Comparison of ENCODE assay signal across 10 cellular contexts in genomic region chr1:101781437-101781836, GRCh38.
DNase-seq lines count a peak whose midpoint lies in the region; ATAC-seq and TF ChIP-seq lines count a peak whose summit lies in the region.
"Had no signal": no experiment of that assay in that cellular context is flagged by ENCODE, and none has a peak within 500 bp of the region (broad histone marks: within the 10 kb centered on the region; RNA-seq: fewer than 3 reads in every experiment).

No MANE protein-coding gene starts in this region.

- no peaks in the 10 kb centered on the region for H3K27me3 ChIP-seq in prostate gland (replicated peaks; ENCODE audit: insufficient read depth)
- H3K27me3 ChIP-seq: ascending aorta had no signal

- TF ChIP-seq CTCF in VCaP (conservative IDR thresholded peaks at IDR 0.05) (no peak), prostate gland (IDR thresholded peaks at IDR 0.05) (no peak)

- H3K36me3 ChIP-seq in prostate gland: no peaks in the 10 kb centered on the region
- H3K36me3 ChIP-seq: ascending aorta had no signal

- TF ChIP-seq POLR2A in prostate gland (IDR thresholded peaks at IDR 0.05): no peak

- no peak overlapping the region for H3K4me3 ChIP-seq in prostate gland
- H3K4me3 ChIP-seq: ascending aorta, K562 had no signal

- intact Hi-C loops in prostate gland (cut with DNase I): no loop called here

- peak; percentile 2 for DNase-seq in HS-5 (ENCODE audit: low read depth)
- DNase-seq in NCI-H345 (lab: John Stamatoyannopoulos, UW): peak; percentile 96
- DNase-seq in prostate gland (ENCODE audit: low spot score): peak; percentile 6
- DNase-seq: activated CD4-positive, alpha-beta T cell treated with anti-CD3 and anti-CD28 coated beads for 4 hours had no signal

- no peak for ATAC-seq in HG03354 (IDR thresholded peaks at IDR 0.05; ENCODE audit: poor library complexity, severe bottlenecking, unreplicated experiment)
- ATAC-seq in HG02970 (IDR thresholded peaks at IDR 0.05; ENCODE audit: low FRiP score, unreplicated experiment): no peak
- no peak for ATAC-seq in HG02759 (IDR thresholded peaks at IDR 0.05; ENCODE audit: unreplicated experiment)
- ATAC-seq: K562 had no signal

- H3K27ac ChIP-seq in VCaP (peak overlapping the region; percentile 67), prostate gland (no peak overlapping the region)
- H3K27ac ChIP-seq: ascending aorta had no signal

- no peaks in the 10 kb centered on the region for H3K4me1 ChIP-seq in prostate gland (replicated peaks)
- H3K4me1 ChIP-seq: ascending aorta had no signal

- 3% methylated on average over 3 of the region's 3 CpGs for WGBS in prostate gland

- H3K9me3 ChIP-seq in prostate gland: no peaks in the 10 kb centered on the region
- H3K9me3 ChIP-seq: ascending aorta had no signal

Comparison
In these comparisons a context has a peak if more than half of its experiments do, and no peak if none do; other contexts are left out.
1. DNase-seq: peak in every context shown above with its lines; median percentile 96 in NCI-H345; 6 in prostate gland; 2 in HS-5.